ENCODE assay signal across 8 cellular contexts in the genomic region with DNA sequence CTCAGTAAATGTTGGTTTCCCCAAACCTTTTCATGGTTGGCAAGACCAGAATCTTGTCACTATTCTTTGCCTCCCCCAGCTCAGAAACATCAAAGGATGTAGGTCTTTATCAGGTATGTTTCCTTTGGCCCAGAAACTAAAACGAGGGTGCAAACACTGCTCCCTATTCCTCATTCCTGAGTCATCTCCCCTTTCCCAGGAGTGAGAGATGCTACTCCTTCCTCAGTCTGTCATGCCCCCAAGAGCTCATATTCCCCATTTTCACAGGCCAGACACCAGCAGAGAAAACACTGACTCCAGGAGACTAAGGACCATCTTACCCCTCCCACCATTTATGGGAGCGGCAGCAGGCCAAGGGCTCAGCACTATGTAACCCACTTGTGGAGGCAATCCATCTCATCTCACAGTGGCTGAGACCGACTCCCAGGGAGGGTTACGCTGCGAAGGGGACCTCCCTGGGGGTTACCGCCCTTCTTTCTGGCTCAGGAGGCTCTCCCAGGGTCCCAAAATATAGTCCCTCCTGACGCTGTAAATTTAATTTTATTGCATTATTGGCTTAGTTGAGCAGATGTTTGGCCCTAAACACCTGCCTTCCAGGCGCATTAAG. TPM values are rescaled to one million over a fixed set of nuclear protein-coding genes. Genes with fewer than 3 reads are reported as not detected.
DNase-seq lines count a peak whose midpoint lies in the region; ATAC-seq, FAIRE-seq and TF ChIP-seq lines count a peak whose summit lies in the region.

No MANE protein-coding gene starts in this region.

- intact Hi-C loops in dorsolateral prefrontal cortex (cut with DNase I) (no loop called here), pancreas (cut with DNase I) (no loop called here), testis (cut with DNase I; ENCODE audit: low total_unique reads) (no loop called here), sigmoid colon (cut with DNase I) (loop anchor here (5.0 kb wide), 1 partner anchor 33 kb away; no protein-coding TSS in a partner anchor)

- no peak for FAIRE-seq in pancreas (lab: Jason Lieb, UNC)

- H3K9me2 ChIP-seq in DOHH2 (replicated peaks; ENCODE audit: control insufficient read depth, low read length) = no peaks in the 10 kb centered on the region

- H3K4me2 ChIP-seq in DOHH2 (ENCODE audit: low read length) = peak overlapping the region; percentile 72

- peak; percentile 82 for DNase-seq in NCI-H82 (lab: John Stamatoyannopoulos, UW)
- DNase-seq in dorsolateral prefrontal cortex = no peak
- DNase-seq in pancreas = no peak
- DNase-seq in testis = no peak
- no peak for DNase-seq in HuH-7 (ENCODE audit: low spot score)
- no peak for DNase-seq in NCI-H2227 treated with DMSO at 0.1 percent for 48 hours (lab: John Stamatoyannopoulos, UW)
- DNase-seq in sigmoid colon = no peak

- peaks cover 63% of the 10 kb centered on the region for H3K79me2 ChIP-seq in DOHH2 (ENCODE audit: control insufficient read depth, low read length)

- H3K9me3 ChIP-seq in DOHH2 (ENCODE audit: control insufficient read depth, insufficient read depth, low read length) = no peaks in the 10 kb centered on the region
- no peaks in the 10 kb centered on the region for H3K9me3 ChIP-seq in pancreas
- no peaks in the 10 kb centered on the region for H3K9me3 ChIP-seq in testis
- H3K9me3 ChIP-seq in sigmoid colon = no peaks in the 10 kb centered on the region

- H3K36me3 ChIP-seq in DOHH2 (ENCODE audit: control insufficient read depth, low read length) (peaks cover 61% of the 10 kb centered on the region), pancreas (peaks cover 0 to 23% (median 12%) of the 10 kb centered on the region in 3 donors), testis (ENCODE audit: low read depth, missing control alignments) (no peaks in the 10 kb centered on the region), sigmoid colon (peaks cover 0 to 23% (median 17%) of the 10 kb centered on the region in 4 donors)

- TF ChIP-seq EP300 in sigmoid colon (IDR thresholded peaks at IDR 0.05) = no peak

- WGBS in pancreas, 2 donors = 79 to 80% methylated on average over 8 of the region's 8 CpGs
- WGBS in testis, 2 donors = 60 to 69% methylated on average over 8 of the region's 8 CpGs
- 23 to 68% methylated on average over 8 of the region's 8 CpGs for WGBS in sigmoid colon, 2 donors

- peaks cover 18% of the 10 kb centered on the region for H3F3A ChIP-seq in DOHH2 (ENCODE audit: control insufficient read depth, insufficient read depth)

- H3K4me1 ChIP-seq in DOHH2 (ENCODE audit: control insufficient read depth, low read length) (peaks cover 29% of the 10 kb centered on the region), pancreas (peaks cover 0 to 7% (median 7%) of the 10 kb centered on the region in 3 donors), testis (peaks cover 12% of the 10 kb centered on the region), sigmoid colon (peaks cover 0 to 26% (median 19%) of the 10 kb centered on the region in 4 donors)

- peaks cover 19% of the 10 kb centered on the region for H4K20me1 ChIP-seq in DOHH2 (ENCODE audit: control insufficient read depth, insufficient read depth, low read depth, low read length)

- H3K4me3 ChIP-seq in DOHH2 (ENCODE audit: low read length) = peak overlapping the region; percentile 79
- H3K4me3 ChIP-seq in dorsolateral prefrontal cortex = peak overlapping the region in 37 of 59 donors; percentile 71 to 98 (median 89)
- peak overlapping the region in 3 of 4 donors; percentile 73 to 96 (median 91) for H3K4me3 ChIP-seq in pancreas
- peak overlapping the region in 1 of 2 donors; percentile 84 for H3K4me3 ChIP-seq in testis
- peak overlapping the region in 2 of 4 donors; percentile 69 to 95 for H3K4me3 ChIP-seq in sigmoid colon

- no peak for ATAC-seq in pancreas

- H3K27me3 ChIP-seq in DOHH2 (ENCODE audit: control insufficient read depth, low read length) (no peaks in the 10 kb centered on the region), dorsolateral prefrontal cortex (no peaks in the 10 kb centered on the region), pancreas (no peaks in the 10 kb centered on the region), testis (no peaks in the 10 kb centered on the region), sigmoid colon (no peaks in the 10 kb centered on the region)

- TF ChIP-seq CTCF in DOHH2 (IDR thresholded peaks at IDR 0.05; ENCODE audit: low read depth, low read length, poor library complexity, severe bottlenecking) (no peak), dorsolateral prefrontal cortex (IDR thresholded peaks at IDR 0.05 in 54 of 56, conservative IDR thresholded peaks at IDR 0.05 in 2 of 56; ENCODE audit: low read depth in 1 of 56, partially characterized antibody in 56 of 56) (no peak), pancreas (IDR thresholded peaks at IDR 0.05) (no peak), testis (IDR thresholded peaks at IDR 0.05) (no peak), sigmoid colon (IDR thresholded peaks at IDR 0.05) (no peak)

- H3K27ac ChIP-seq in DOHH2 (ENCODE audit: low read depth, low read length) (no peak overlapping the region), dorsolateral prefrontal cortex (no peak overlapping the region), pancreas (no peak overlapping the region), testis (no peak overlapping the region), sigmoid colon (no peak overlapping the region)

- no peak for TF ChIP-seq POLR2A in testis (IDR thresholded peaks at IDR 0.05)
- TF ChIP-seq POLR2A in sigmoid colon (IDR thresholded peaks at IDR 0.05) = no peak

RNA-seq across cellular contexts. Expression of gene GEMIN4, which starts 1.5 kb away (rescaled TPM):
- 10 to 100 TPM in 117 of 120 experiments, 1 to 10 TPM in 3; 9.5 to 23.3 (median 14.0) TPM for total RNA-seq in dorsolateral prefrontal cortex
- total RNA-seq in pancreas = 10 to 100 TPM in 2 of 6 donors, 1 to 10 TPM in 4; 7.2 to 13.1 (median 8.3) TPM
- polyA plus RNA-seq in pancreas = 1 to 10 TPM; 6.3 to 8.5 TPM
- total RNA-seq in testis = 10 to 100 TPM; 64.2 to 77.4 TPM
- polyA plus RNA-seq in testis (ENCODE audit: insufficient read depth, low read depth, low replicate concordance) = 149 TPM
- 10 to 100 TPM; 11.4 to 19.4 (median 15.7) TPM for total RNA-seq in sigmoid colon
- polyA plus RNA-seq in sigmoid colon = 10 to 100 TPM in 1 of 3 donors, 1 to 10 TPM in 2; 3.0 to 14.8 (median 4.9) TPM

RNA-seq across cellular contexts. Expression of gene TLCD3A, which starts 18.1 kb away (rescaled TPM):
- total RNA-seq in dorsolateral prefrontal cortex (10 to 100 TPM in 18 of 120 experiments, 1 to 10 TPM in 102; 4.2 to 19.9 (median 7.4) TPM), pancreas (1 to 10 TPM; 4.7 to 9.0 (median 6.3) TPM), testis (10 to 100 TPM in 1 of 2 donors, 1 to 10 TPM in 1; 5.8 to 14.8 TPM), sigmoid colon (1 to 10 TPM; 2.6 to 9.4 (median 3.5) TPM)
- polyA plus RNA-seq in pancreas (1 to 10 TPM; 3.2 to 6.5 TPM), testis (ENCODE audit: insufficient read depth, low read depth, low replicate concordance) (20.9 TPM), sigmoid colon (10 to 100 TPM in 1 of 3 donors, 1 to 10 TPM in 2; 1.8 to 10.3 (median 4.8) TPM)

RNA-seq across cellular contexts. Expression of gene GLOD4, which starts 31.5 kb away (rescaled TPM):
- 10 to 100 TPM; 33.7 to 99.3 (median 65.6) TPM for total RNA-seq in dorsolateral prefrontal cortex
- 10 to 100 TPM; 19.9 to 36.8 (median 28.0) TPM for total RNA-seq in pancreas
- polyA plus RNA-seq in pancreas = 10 to 100 TPM; 18.7 to 35.2 TPM
- total RNA-seq in testis = 10 to 100 TPM; 55.9 to 82.8 TPM
- polyA plus RNA-seq in testis (ENCODE audit: insufficient read depth, low read depth, low replicate concordance) = 45.0 TPM
- 10 to 100 TPM; 28.8 to 42.7 (median 35.7) TPM for total RNA-seq in sigmoid colon
- 10 to 100 TPM; 56.1 to 85.5 (median 79.3) TPM for polyA plus RNA-seq in sigmoid colon

RNA-seq across cellular contexts. Expression of gene MRM3, which starts 31.6 kb away (rescaled TPM):
- total RNA-seq in dorsolateral prefrontal cortex (10 to 100 TPM in 117 of 120 experiments, 1 to 10 TPM in 3; 8.5 to 20.4 (median 15.0) TPM), pancreas (10 to 100 TPM; 11.4 to 17.6 (median 13.9) TPM), testis (10 to 100 TPM; 26.0 to 32.6 TPM), sigmoid colon (10 to 100 TPM; 11.0 to 22.4 (median 18.0) TPM)
- polyA plus RNA-seq in pancreas (10 to 100 TPM; 11.3 to 19.1 TPM), testis (ENCODE audit: insufficient read depth, low read depth, low replicate concordance) (33.1 TPM), sigmoid colon (10 to 100 TPM; 10.4 to 17.4 (median 11.4) TPM)

RNA-seq across cellular contexts. Expression of gene VPS53, which starts 35.9 kb away (rescaled TPM):
- total RNA-seq in dorsolateral prefrontal cortex = 100 to 1,000 TPM in 118 of 120 experiments, 10 to 100 TPM in 2; 97.4 to 231 (median 164) TPM
- 10 to 100 TPM; 25.2 to 42.5 (median 30.9) TPM for total RNA-seq in pancreas
- polyA plus RNA-seq in pancreas = 10 to 100 TPM in 1 of 2 donors, 1 to 10 TPM in 1; 7.0 to 13.0 TPM
- 10 to 100 TPM; 64.3 to 78.0 TPM for total RNA-seq in testis
- 60.4 TPM for polyA plus RNA-seq in testis (ENCODE audit: insufficient read depth, low read depth, low replicate concordance)
- 10 to 100 TPM; 15.3 to 28.5 (median 23.5) TPM for total RNA-seq in sigmoid colon
- polyA plus RNA-seq in sigmoid colon = 10 to 100 TPM in 2 of 3 donors, 1 to 10 TPM in 1; 4.6 to 20.8 (median 10.2) TPM
